ENCODE assay signal across 8 cellular contexts in genomic region chr9:136978073-136978864, GRCh38.
A peak's percentile ranks its signal among the peaks of the same experiment; 100 is the strongest.
DNase-seq lines count a peak whose midpoint lies in the region; ATAC-seq and TF ChIP-seq lines count a peak whose summit lies in the region.

No MANE protein-coding gene starts in this region.

- no peak for TF ChIP-seq EP300 in Ishikawa (IDR thresholded peaks at IDR 0.05; ENCODE audit: borderline replicate concordance)

- peak; percentile 98 for DNase-seq in AG08396 (ENCODE audit: low spot score)
- peak; percentile 52 for DNase-seq in activated CD4-positive, alpha-beta T cell treated with anti-CD3 and anti-CD28 coated beads for 1 hour
- DNase-seq in central memory CD4-positive, alpha-beta T cell: peak; percentile 67
- peak; percentile 61 for DNase-seq in iris pigment epithelial cell (ENCODE audit: low read depth)
- DNase-seq in stimulated activated CD4-positive, alpha-beta T cell treated with anti-CD3 and anti-CD28 coated beads, Interleukin-15, amount 100 ng/mL, for 1 hour (ENCODE audit: low read depth in 1 of 2, low spot score in 1 of 2): peak; percentile 35 to 58
- no peak for DNase-seq in cortex of kidney (lab: John Stamatoyannopoulos, UW)

- TF ChIP-seq RAD21 in Ishikawa (IDR thresholded peaks at IDR 0.05; ENCODE audit: low read depth): no peak

- ATAC-seq in HG03280 (IDR thresholded peaks at IDR 0.05; ENCODE audit: unreplicated experiment): no peak

TF ChIP-seq in Ishikawa, 13 proteins besides CTCF, POLR2A, EP300 and RAD21:
- TF ChIP-seq YY1 (IDR thresholded peaks at IDR 0.05; ENCODE audit: low read depth) (no peak), CREB1 (IDR thresholded peaks at IDR 0.05; ENCODE audit: low read depth) (no peak), TCF12 (IDR thresholded peaks at IDR 0.05; ENCODE audit: low read depth) (no peak), MAX (IDR thresholded peaks at IDR 0.05) (peak; percentile 48; the same call in 1 of the 2 replicates), FOXM1 (IDR thresholded peaks at IDR 0.05; ENCODE audit: borderline replicate concordance, low read depth) (no peak), TEAD4 (IDR thresholded peaks at IDR 0.05) (peak; percentile 58), ZBTB7A (IDR thresholded peaks at IDR 0.05; ENCODE audit: low read depth) (peak; percentile 86), TAF1 (IDR thresholded peaks at IDR 0.05; ENCODE audit: low read depth) (0 out of 2 replicates have a peak, but pooled peaks have one; percentile 20), CEBPB (IDR thresholded peaks at IDR 0.05) (no peak), EGR1 (IDR thresholded peaks at IDR 0.05) (peak; percentile 85), NFIC (IDR thresholded peaks at IDR 0.05) (no peak)
- TF ChIP-seq, protein P1, sequence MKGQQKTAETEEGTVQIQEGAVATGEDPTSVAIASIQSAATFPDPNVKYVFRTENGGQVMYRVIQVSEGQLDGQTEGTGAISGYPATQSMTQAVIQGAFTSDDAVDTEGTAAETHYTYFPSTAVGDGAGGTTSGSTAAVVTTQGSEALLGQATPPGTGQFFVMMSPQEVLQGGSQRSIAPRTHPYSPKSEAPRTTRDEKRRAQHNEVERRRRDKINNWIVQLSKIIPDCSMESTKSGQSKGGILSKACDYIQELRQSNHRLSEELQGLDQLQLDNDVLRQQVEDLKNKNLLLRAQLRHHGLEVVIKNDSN (IDR thresholded peaks at IDR 0.05): no peak
- TF ChIP-seq, protein P2, sequence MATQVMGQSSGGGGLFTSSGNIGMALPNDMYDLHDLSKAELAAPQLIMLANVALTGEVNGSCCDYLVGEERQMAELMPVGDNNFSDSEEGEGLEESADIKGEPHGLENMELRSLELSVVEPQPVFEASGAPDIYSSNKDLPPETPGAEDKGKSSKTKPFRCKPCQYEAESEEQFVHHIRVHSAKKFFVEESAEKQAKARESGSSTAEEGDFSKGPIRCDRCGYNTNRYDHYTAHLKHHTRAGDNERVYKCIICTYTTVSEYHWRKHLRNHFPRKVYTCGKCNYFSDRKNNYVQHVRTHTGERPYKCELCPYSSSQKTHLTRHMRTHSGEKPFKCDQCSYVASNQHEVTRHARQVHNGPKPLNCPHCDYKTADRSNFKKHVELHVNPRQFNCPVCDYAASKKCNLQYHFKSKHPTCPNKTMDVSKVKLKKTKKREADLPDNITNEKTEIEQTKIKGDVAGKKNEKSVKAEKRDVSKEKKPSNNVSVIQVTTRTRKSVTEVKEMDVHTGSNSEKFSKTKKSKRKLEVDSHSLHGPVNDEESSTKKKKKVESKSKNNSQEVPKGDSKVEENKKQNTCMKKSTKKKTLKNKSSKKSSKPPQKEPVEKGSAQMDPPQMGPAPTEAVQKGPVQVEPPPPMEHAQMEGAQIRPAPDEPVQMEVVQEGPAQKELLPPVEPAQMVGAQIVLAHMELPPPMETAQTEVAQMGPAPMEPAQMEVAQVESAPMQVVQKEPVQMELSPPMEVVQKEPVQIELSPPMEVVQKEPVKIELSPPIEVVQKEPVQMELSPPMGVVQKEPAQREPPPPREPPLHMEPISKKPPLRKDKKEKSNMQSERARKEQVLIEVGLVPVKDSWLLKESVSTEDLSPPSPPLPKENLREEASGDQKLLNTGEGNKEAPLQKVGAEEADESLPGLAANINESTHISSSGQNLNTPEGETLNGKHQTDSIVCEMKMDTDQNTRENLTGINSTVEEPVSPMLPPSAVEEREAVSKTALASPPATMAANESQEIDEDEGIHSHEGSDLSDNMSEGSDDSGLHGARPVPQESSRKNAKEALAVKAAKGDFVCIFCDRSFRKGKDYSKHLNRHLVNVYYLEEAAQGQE (IDR thresholded peaks at IDR 0.05; ENCODE audit: low read depth): no peak
TF ChIP-seq in Ishikawa: peak in this region for 5.
